8 cellular contexts compared by ENCODE assay signal in the genomic region with DNA sequence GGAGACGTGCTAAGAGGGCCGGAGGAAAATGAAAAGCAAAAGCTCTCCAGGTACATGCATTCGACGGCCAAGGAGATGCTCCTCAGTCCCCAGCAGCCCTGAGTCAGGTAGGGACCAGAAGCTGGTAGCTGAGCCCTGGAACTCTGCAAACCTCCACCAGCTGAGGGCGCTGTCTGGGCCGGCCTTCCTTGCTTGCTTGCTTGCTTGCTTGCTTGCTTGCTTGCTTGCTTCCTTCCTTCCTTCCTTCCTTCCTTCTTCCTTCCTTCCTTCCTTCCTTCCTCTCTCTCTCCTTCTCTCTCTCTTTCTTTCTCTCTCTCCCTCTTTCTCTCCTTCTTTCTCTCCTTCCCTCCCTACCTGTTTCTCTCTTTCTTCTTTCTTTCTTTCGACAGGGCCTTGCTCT.
A peak's percentile ranks its signal among the peaks of the same experiment; 100 is the strongest.
DNase-seq lines count a peak whose midpoint lies in the region; ATAC-seq, FAIRE-seq and TF ChIP-seq lines count a peak whose summit lies in the region.

No MANE protein-coding gene starts in this region.

- POLR2A ChIA-PET in GM12878 (lab: Charles Lee): no interaction called here

- TF ChIP-seq POLR2A in GM12878 (IDR thresholded peaks at IDR 0.05; ENCODE audit: low read depth, low read length): no peak

- intact Hi-C loops in GM12878 (cut with micrococcal nuclease; ENCODE audit: unreplicated experiment): no loop called here

- ATAC-seq in GM12878: peak; percentile 79
- ATAC-seq in GM19455 (IDR thresholded peaks at IDR 0.05; ENCODE audit: unreplicated experiment): no peak
- no peak for ATAC-seq in HG03469 (IDR thresholded peaks at IDR 0.05; ENCODE audit: unreplicated experiment)

- no peak overlapping the region for H2AFZ ChIP-seq in Karpas-422 (ENCODE audit: low read length)
- H2AFZ ChIP-seq in GM12878 (ENCODE audit: control insufficient read depth, low read depth, low read length): no peak overlapping the region

- H3K9me2 ChIP-seq in Karpas-422 (replicated peaks; ENCODE audit: insufficient read depth, low read length): no peaks in the 10 kb centered on the region

- no TSS peak for BruUV-seq in GM12878 (replicated peaks; lab: Mats Ljungman, UMichigan)

- CTCF ChIA-PET in GM12878 (lab: Yijun Ruan, JAX): interaction anchor here (0.6 to 11.4 kb wide), 54 partner anchors 8 to 1029 kb away, joined by 3 to 351 read pairs (median 5); no protein-coding TSS in a partner anchor

- H3K36me3 ChIP-seq in GM06990 (ENCODE audit: control insufficient read depth, insufficient read depth, low read length) (no peaks in the 10 kb centered on the region), Karpas-422 (ENCODE audit: insufficient read depth, low read length) (no peaks in the 10 kb centered on the region), GM12878 (ENCODE audit: control insufficient read depth in 2 of 2, insufficient read depth in 2 of 2, low read length in 1 of 2) (no peaks in the 10 kb centered on the region), small intestine (ENCODE audit: control insufficient read depth in 2 of 2, insufficient read depth in 2 of 2, low read length in 2 of 2) (no peaks in the 10 kb centered on the region)

- SMC1A ChIA-PET in GM12878 (lab: Charles Lee; ENCODE audit: uncharacterized antibody, unreplicated experiment): interaction anchor here (0.7 to 6.3 kb wide), 17 partner anchors 8 to 411 kb away, joined by 3 to 147 read pairs (median 4); no protein-coding TSS in a partner anchor

- H3K27me3 ChIP-seq in GM06990 (replicated peaks; ENCODE audit: control insufficient read depth, insufficient read depth, low read length) (no peaks in the 10 kb centered on the region; the same call in 1 of the 2 replicates), Karpas-422 (ENCODE audit: low read length) (no peaks in the 10 kb centered on the region), GM12878 (replicated peaks in 1 of 2; ENCODE audit: control insufficient read depth in 2 of 2, insufficient read depth in 2 of 2, low read length in 1 of 2) (peaks cover 1 to 2% of the 10 kb centered on the region in 2 experiments; a peak in 1 of 4 replicates), small intestine (ENCODE audit: control insufficient read depth in 2 of 2, insufficient read depth in 2 of 2, low read length in 2 of 2) (no peaks in the 10 kb centered on the region)

- FAIRE-seq in GM12878 (lab: Jason Lieb, UNC) (no peak), small intestine (lab: Jason Lieb, UNC) (no peak)

- in situ Hi-C loops in GM12878 (cut with MboI): no loop called here

- peaks cover 11% of the 10 kb centered on the region for H3K4me1 ChIP-seq in Karpas-422 (ENCODE audit: low read length)
- H3K4me1 ChIP-seq in GM12878 (ENCODE audit: control insufficient read depth, insufficient read depth, low read length): no peaks in the 10 kb centered on the region
- H3K4me1 ChIP-seq in small intestine (ENCODE audit: control insufficient read depth in 2 of 2, insufficient read depth in 1 of 2, low read depth in 1 of 2, low read length in 1 of 2): no peaks in the 10 kb centered on the region

- TF ChIP-seq RAD21 in GM12878 (IDR thresholded peaks at IDR 0.05; ENCODE audit: insufficient read depth, low read depth, low read length): no peak

- DNase-seq in GM06990 (ENCODE audit: extremely low read depth, insufficient read length) (no peak), Karpas-422 (peak; percentile 84), GM12878 (ENCODE audit: low read depth, low spot score) (no peak), small intestine (no peak)
- peak; percentile 4 to 19 for DNase-seq in stimulated activated CD4-positive, alpha-beta T cell treated with anti-CD3 and anti-CD28 coated beads, Interleukin-12 subunit alpha, Interleukin-12 subunit beta, amount 100 ng/mL, for 24 hours (ENCODE audit: low read depth in 2 of 2)
- no peak for DNase-seq in activated effector memory CD4-positive, alpha-beta T cell treated with Interleukin-2 at 50 U/mL for 16 hours

- TF ChIP-seq CTCF in GM06990 (IDR thresholded peaks at IDR 0.05; ENCODE audit: insufficient read depth, low read length, poor library complexity, severe bottlenecking) (peak; percentile 47), GM12878 (IDR thresholded peaks at IDR 0.05 in 2 of 3, conservative IDR thresholded peaks at IDR 0.05 in 1 of 3; ENCODE audit: control insufficient read depth in 2 of 3, extremely low read depth in 1 of 3, insufficient read depth in 1 of 3, low read depth in 3 of 3, low read length in 3 of 3) (peak; percentile 20 to 36 (median 34); a peak in 4 of 6 replicates)

- no peak overlapping the region for H3K9ac ChIP-seq in Karpas-422 (ENCODE audit: low read length)
- no peak overlapping the region for H3K9ac ChIP-seq in GM12878 (ENCODE audit: control insufficient read depth, insufficient read depth, low read length)

- no peaks in the 10 kb centered on the region for H3K9me3 ChIP-seq in Karpas-422 (ENCODE audit: low read length)
- H3K9me3 ChIP-seq in GM12878 (replicated peaks; ENCODE audit: control insufficient read depth, insufficient read depth, low read length): no peaks in the 10 kb centered on the region
- H3K9me3 ChIP-seq in small intestine (ENCODE audit: control insufficient read depth, low read depth): no peaks in the 10 kb centered on the region

- H3K79me2 ChIP-seq in Karpas-422 (ENCODE audit: low read length) (no peaks in the 10 kb centered on the region), GM12878 (ENCODE audit: control insufficient read depth, insufficient read depth, low read length) (no peaks in the 10 kb centered on the region)

- H4K20me1 ChIP-seq in Karpas-422 (ENCODE audit: insufficient read depth, low read depth, low read length) (no peaks in the 10 kb centered on the region), GM12878 (ENCODE audit: control insufficient read depth, insufficient read depth) (no peaks in the 10 kb centered on the region)

- H3K27ac ChIP-seq in Karpas-422 (ENCODE audit: low read length): no peak overlapping the region
- no peak overlapping the region for H3K27ac ChIP-seq in GM12878 (ENCODE audit: control insufficient read depth, insufficient read depth)
- H3K27ac ChIP-seq in small intestine (ENCODE audit: low read depth in 1 of 2, low read length in 1 of 2): no peak overlapping the region

- WGBS in GM12878 (ENCODE audit: insufficient coverage, insufficient replicate concordance, low lambda C conversion rate, missing lambda C conversion rate): 37% methylated on average over 7 of the region's 7 CpGs
- 66 to 83% (median 82%) methylated on average over 7 of the region's 7 CpGs for WGBS in small intestine, 3 donors

- TF ChIP-seq EP300 in GM12878 (IDR thresholded peaks at IDR 0.05; ENCODE audit: borderline replicate concordance in 1 of 2, control insufficient read depth in 1 of 2, low read depth in 2 of 2, low read length in 2 of 2): no peak

- H3K4me3 ChIP-seq in GM06990 (replicated peaks; ENCODE audit: low read depth, low read length) (no peak overlapping the region), Karpas-422 (ENCODE audit: low read length) (peak overlapping the region; percentile 7; the same call in 1 of the 2 replicates), GM12878 (no peak overlapping the region), small intestine (ENCODE audit: low read depth in 1 of 2, low read length in 2 of 2) (no peak overlapping the region)

- RAD21 ChIA-PET in GM12878 (lab: Charles Lee; ENCODE audit: unreplicated experiment): interaction anchor here (0.5 to 5.9 kb wide), 14 partner anchors 11 to 451 kb away, joined by 3 to 145 read pairs (median 4); no protein-coding TSS in a partner anchor

- H3K4me2 ChIP-seq in Karpas-422 (ENCODE audit: low read depth, low read length, poor library complexity, severe bottlenecking): peak overlapping the region; percentile 71
- H3K4me2 ChIP-seq in GM12878 (ENCODE audit: control insufficient read depth, insufficient read depth): no peak overlapping the region

TF ChIP-seq in GM12878, 131 proteins besides CTCF, POLR2A, EP300 and RAD21:
- TF ChIP-seq ETV6 (conservative IDR thresholded peaks at IDR 0.05 in 1 of 2, IDR thresholded peaks at IDR 0.05 in 1 of 2; ENCODE audit: borderline replicate concordance in 1 of 2, low read depth in 1 of 2) (peak in 1 of 2 experiments; percentile 54; a peak in 2 of 4 replicates), SREBF2 (IDR thresholded peaks at IDR 0.05; ENCODE audit: low read length) (no peak)

Comparison
In these comparisons a context has a peak if more than half of its experiments do, and no peak if none do; other contexts are left out.
1. DNase-seq: peak in Karpas-422 (single experiment) and stimulated activated CD4-positive, alpha-beta T cell treated with anti-CD3 and anti-CD28 coated beads, Interleukin-12 subunit alpha, Interleukin-12 subunit beta, amount 100 ng/mL, for 24 hours (2 of 2); none in GM06990 (single experiment), GM12878 (single experiment), activated effector memory CD4-positive, alpha-beta T cell treated with Interleukin-2 at 50 U/mL for 16 hours (single experiment) and small intestine (single experiment).